19 cellular contexts compared by ENCODE assay signal in the genomic region with DNA sequence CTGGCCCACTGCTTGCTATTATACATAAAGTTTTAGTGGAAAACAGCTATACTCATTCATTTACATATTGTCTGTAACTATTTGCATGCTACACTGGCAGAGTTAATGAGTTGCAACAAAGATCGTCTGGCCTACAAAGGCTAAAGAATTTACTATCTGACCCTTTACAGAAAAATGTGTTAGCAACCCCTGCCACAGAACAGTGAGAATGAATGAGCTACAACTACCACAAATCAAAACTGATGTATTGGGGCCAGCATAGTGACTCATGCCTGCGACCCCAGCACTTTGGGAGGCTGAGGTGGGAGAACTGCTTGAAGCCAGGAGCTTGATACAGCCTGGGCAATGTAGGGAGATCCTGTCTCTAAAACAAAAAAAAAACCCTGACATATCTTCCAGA.
"Had no signal": no experiment of that assay in that cellular context is flagged by ENCODE, and none has a peak within 500 bp of the region (broad histone marks: within the 10 kb centered on the region; RNA-seq: fewer than 3 reads in every experiment).

No MANE protein-coding gene starts in this region.

- H3K27ac ChIP-seq: HL-60, SJSA1, SK-N-MC had no signal

- DNase-seq: KBM-7, MV-4-11, NCI-H1048, NCI-H1105, NCI-H1417, NCI-H1436 treated with DMSO at 0.1 percent for 48 hours, NCI-H1694, NCI-H187 treated with DMSO at 0.1 percent for 48 hours, NCI-H2029 treated with DMSO at 0.1 percent for 48 hours, NCI-H2171 treated with DMSO at 0.1 percent for 48 hours, NCI-H524, NCI-H69, NCI-H774, Right ventricle myocardium superior, RPMI8226, SIG-M5 had no signal

- H3K9me3 ChIP-seq: SJSA1 had no signal

- H3K4me1 ChIP-seq: SJSA1 had no signal

- H3K4me3 ChIP-seq: SJSA1, SK-N-MC had no signal

- H3K36me3 ChIP-seq: SJSA1 had no signal
